In genomic region chr15:84816694-84817460, GRCh38 we compare ENCODE assay signal across 11 cellular contexts. TPM values are rescaled to one million over a fixed set of nuclear protein-coding genes. Genes with fewer than 3 reads are reported as not detected.
DNase-seq lines count a peak whose midpoint lies in the region; ATAC-seq and TF ChIP-seq lines count a peak whose summit lies in the region.
"Had no signal": no experiment of that assay in that cellular context is flagged by ENCODE, and none has a peak within 500 bp of the region (broad histone marks: within the 10 kb centered on the region; RNA-seq: fewer than 3 reads in every experiment).

A gene with protein sequence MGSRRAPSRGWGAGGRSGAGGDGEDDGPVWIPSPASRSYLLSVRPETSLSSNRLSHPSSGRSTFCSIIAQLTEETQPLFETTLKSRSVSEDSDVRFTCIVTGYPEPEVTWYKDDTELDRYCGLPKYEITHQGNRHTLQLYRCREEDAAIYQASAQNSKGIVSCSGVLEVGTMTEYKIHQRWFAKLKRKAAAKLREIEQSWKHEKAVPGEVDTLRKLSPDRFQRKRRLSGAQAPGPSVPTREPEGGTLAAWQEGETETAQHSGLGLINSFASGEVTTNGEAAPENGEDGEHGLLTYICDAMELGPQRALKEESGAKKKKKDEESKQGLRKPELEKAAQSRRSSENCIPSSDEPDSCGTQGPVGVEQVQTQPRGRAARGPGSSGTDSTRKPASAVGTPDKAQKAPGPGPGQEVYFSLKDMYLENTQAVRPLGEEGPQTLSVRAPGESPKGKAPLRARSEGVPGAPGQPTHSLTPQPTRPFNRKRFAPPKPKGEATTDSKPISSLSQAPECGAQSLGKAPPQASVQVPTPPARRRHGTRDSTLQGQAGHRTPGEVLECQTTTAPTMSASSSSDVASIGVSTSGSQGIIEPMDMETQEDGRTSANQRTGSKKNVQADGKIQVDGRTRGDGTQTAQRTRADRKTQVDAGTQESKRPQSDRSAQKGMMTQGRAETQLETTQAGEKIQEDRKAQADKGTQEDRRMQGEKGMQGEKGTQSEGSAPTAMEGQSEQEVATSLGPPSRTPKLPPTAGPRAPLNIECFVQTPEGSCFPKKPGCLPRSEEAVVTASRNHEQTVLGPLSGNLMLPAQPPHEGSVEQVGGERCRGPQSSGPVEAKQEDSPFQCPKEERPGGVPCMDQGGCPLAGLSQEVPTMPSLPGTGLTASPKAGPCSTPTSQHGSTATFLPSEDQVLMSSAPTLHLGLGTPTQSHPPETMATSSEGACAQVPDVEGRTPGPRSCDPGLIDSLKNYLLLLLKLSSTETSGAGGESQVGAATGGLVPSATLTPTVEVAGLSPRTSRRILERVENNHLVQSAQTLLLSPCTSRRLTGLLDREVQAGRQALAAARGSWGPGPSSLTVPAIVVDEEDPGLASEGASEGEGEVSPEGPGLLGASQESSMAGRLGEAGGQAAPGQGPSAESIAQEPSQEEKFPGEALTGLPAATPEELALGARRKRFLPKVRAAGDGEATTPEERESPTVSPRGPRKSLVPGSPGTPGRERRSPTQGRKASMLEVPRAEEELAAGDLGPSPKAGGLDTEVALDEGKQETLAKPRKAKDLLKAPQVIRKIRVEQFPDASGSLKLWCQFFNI (N-terminal part only) (plus strand): TSS chr15:84817356. CDS start chr15:84817453, 97 bp downstream.

- peak; percentile 16 for DNase-seq in NCI-H2029 (lab: John Stamatoyannopoulos, UW)
- DNase-seq in NCI-H2029 treated with DMSO at 0.1 percent for 48 hours (lab: John Stamatoyannopoulos, UW), result no peak
- peak in 2 of 3 donors; percentile 11 to 50 for DNase-seq in mucosa of descending colon
- DNase-seq in transverse colon, result peak; percentile 33
- DNase-seq in MM.1S, result no peak
- DNase-seq in NCI-H526 treated with DMSO at 0.1 percent for 48 hours (lab: John Stamatoyannopoulos, UW), result no peak
- DNase-seq: 8988T; effector memory CD4-positive, alpha-beta T cell; T-helper 9 cell had no signal

- no peak for TF ChIP-seq CTCF in mucosa of descending colon (IDR thresholded peaks at IDR 0.05)
- TF ChIP-seq CTCF in transverse colon (IDR thresholded peaks at IDR 0.05), result peak in 1 of 5 experiments; percentile 4
- no peak for TF ChIP-seq CTCF in MM.1S (IDR thresholded peaks at IDR 0.05; ENCODE audit: low read length)

- no peak for TF ChIP-seq POLR2A in transverse colon (IDR thresholded peaks at IDR 0.05)

- H3K27ac ChIP-seq in transverse colon (peak within 1 kb of the TSS; percentile 71 to 87 (median 76)), MM.1S (ENCODE audit: low read length) (no peak within 1 kb of the TSS)

- ATAC-seq in esophagus mucosa, result peak; percentile 12
- ATAC-seq in mucosa of descending colon, result peak; percentile 59
- ATAC-seq in HG02610 (IDR thresholded peaks at IDR 0.05; ENCODE audit: unreplicated experiment), result no peak

- H3K9me3 ChIP-seq in mucosa of descending colon, result no peaks in the 10 kb centered on the region
- H3K9me3 ChIP-seq in transverse colon, result no peaks in the 10 kb centered on the region
- H3K9me3 ChIP-seq in MM.1S (replicated peaks; ENCODE audit: insufficient read depth, low read length), result no peaks in the 10 kb centered on the region

- no peak within 1 kb of the TSS for H3K4me3 ChIP-seq in mucosa of descending colon
- H3K4me3 ChIP-seq in transverse colon, result peak within 1 kb of the TSS; percentile 18 to 51 (median 34)
- H3K4me3 ChIP-seq in MM.1S (ENCODE audit: low read length), result no peak within 1 kb of the TSS

- H3K36me3 ChIP-seq in mucosa of descending colon (ENCODE audit: low read depth) (no peaks in the 10 kb centered on the region), transverse colon (no peaks in the 10 kb centered on the region), MM.1S (replicated peaks; ENCODE audit: insufficient read depth, low read length) (no peaks in the 10 kb centered on the region)

- no peak within 1 kb of the TSS for H3K9ac ChIP-seq in MM.1S (ENCODE audit: low read length)

- H2AFZ ChIP-seq in MM.1S (ENCODE audit: low read length), result no peak within 1 kb of the TSS

- intact Hi-C loops in mucosa of descending colon (cut with DNase I, micrococcal nuclease) (no loop called here), transverse colon (cut with DNase I; ENCODE audit: low total_unique reads) (loop anchor here (10.0 kb wide), 1 partner anchor 62 kb away; no protein-coding TSS in a partner anchor)

- peaks cover 4% of the 10 kb centered on the region for H3K27me3 ChIP-seq in transverse colon
- no peaks in the 10 kb centered on the region for H3K27me3 ChIP-seq in MM.1S (replicated peaks; ENCODE audit: insufficient read depth, low read length)

- WGBS in transverse colon (ENCODE audit: low coverage in 1 of 2), 2 donors, result 50 to 100% methylated on average over 1 to 20 of the region's 61 CpGs

- H3K4me1 ChIP-seq in mucosa of descending colon (ENCODE audit: low read depth), result peaks cover 3% of the 10 kb centered on the region
- H3K4me1 ChIP-seq in transverse colon, result peaks cover 9 to 29% (median 15%) of the 10 kb centered on the region in 4 donors
- no peaks in the 10 kb centered on the region for H3K4me1 ChIP-seq in MM.1S (ENCODE audit: low read length)

- no peaks in the 10 kb centered on the region for H3K9me2 ChIP-seq in MM.1S (replicated peaks; ENCODE audit: insufficient read depth, low read length)

- no peaks in the 10 kb centered on the region for H3F3A ChIP-seq in MM.1S (ENCODE audit: insufficient read depth, low read length)

- H3K4me2 ChIP-seq in MM.1S (ENCODE audit: low read depth, low read length), result no peak within 1 kb of the TSS

- in situ Hi-C loops in transverse colon (cut with MboI; ENCODE audit: low pct_ligation_motif_present in 1 of 4, low pct_unique_long_range_greater_than_20kb in 1 of 4, low sequenced_read_pairs in 3 of 4), result no loop called here

- no peak for TF ChIP-seq EP300 in transverse colon (IDR thresholded peaks at IDR 0.05; ENCODE audit: low read depth)

- H4K20me1 ChIP-seq in MM.1S (ENCODE audit: insufficient read depth, low read length), result no peaks in the 10 kb centered on the region

- H3K79me2 ChIP-seq in MM.1S (ENCODE audit: low read length), result no peaks in the 10 kb centered on the region

RNA-seq across cellular contexts. Expression of the gene that starts here (rescaled TPM):
- total RNA-seq in esophagus mucosa (5.5 TPM), mucosa of descending colon (10 to 100 TPM in 1 of 3 donors, 1 to 10 TPM in 2; 1.3 to 15.3 (median 1.9) TPM), transverse colon (1 to 10 TPM; 1.1 to 4.6 (median 2.8) TPM)

Comparison
In these comparisons a context has a peak if more than half of its experiments do, and no peak if none do; other contexts are left out.
1. DNase-seq: peak in NCI-H2029 (single experiment), mucosa of descending colon (2 of 3) and transverse colon (single experiment); none in NCI-H2029 treated with DMSO at 0.1 percent for 48 hours (single experiment), MM.1S (single experiment) and NCI-H526 treated with DMSO at 0.1 percent for 48 hours (single experiment).
2. H3K4me3 ChIP-seq: peak in transverse colon (4 of 4); none in mucosa of descending colon (single experiment) and MM.1S (single experiment).